ENCODE assay signal across 19 cellular contexts in genomic region chr5:77985247-77985646, GRCh38.
DNase-seq lines count a peak whose midpoint lies in the region; ATAC-seq and TF ChIP-seq lines count a peak whose summit lies in the region.
"Had no signal": no experiment of that assay in that cellular context is flagged by ENCODE, and none has a peak within 500 bp of the region (broad histone marks: within the 10 kb centered on the region; RNA-seq: fewer than 3 reads in every experiment).

No MANE protein-coding gene starts in this region.

- peak overlapping the region; percentile 45 for H3K27ac Mint-ChIP-seq in nephron progenitor cell
- H3K27ac Mint-ChIP-seq: CD4-positive, alpha-beta T cell had no signal

- no peaks in the 10 kb centered on the region for H3K36me3 Mint-ChIP-seq in nephron progenitor cell (ENCODE audit: low read depth)

- POLR2A ChIA-PET in HEK293 (lab: Yijun Ruan, JAX) = no interaction called here

- H3K27me3 ChIP-seq in NT2/D1 (ENCODE audit: insufficient read depth, insufficient read length) (no peaks in the 10 kb centered on the region), thoracic aorta (replicated peaks; ENCODE audit: insufficient read depth) (no peaks in the 10 kb centered on the region)
- H3K27me3 ChIP-seq: BLaER1 had no signal

- peaks cover 11% of the 10 kb centered on the region for H3K9me3 Mint-ChIP-seq in nephron progenitor cell
- H3K9me3 Mint-ChIP-seq: CD4-positive, alpha-beta T cell had no signal

- TF ChIP-seq CTCF in HEK293 (tag by site-specific recombination; IDR thresholded peaks at IDR 0.05) = no peak
- no peak for TF ChIP-seq CTCF in nephron progenitor cell (IDR thresholded peaks at IDR 0.05)
- TF ChIP-seq CTCF in thoracic aorta (IDR thresholded peaks at IDR 0.05) = no peak

- H3K4me1 Mint-ChIP-seq in nephron progenitor cell = peaks cover 53% of the 10 kb centered on the region

- peak overlapping the region; percentile 37 for H3K4me3 Mint-ChIP-seq in nephron progenitor cell
- H3K4me3 Mint-ChIP-seq: CD4-positive, alpha-beta T cell had no signal

- H3K4me3 ChIP-seq in HEK293 (ENCODE audit: low read depth, low read length) (no peak overlapping the region), NT2/D1 (ENCODE audit: insufficient read length, low read depth) (no peak overlapping the region), thoracic aorta (no peak overlapping the region)
- H3K4me3 ChIP-seq: BLaER1 had no signal

- H3K27me3 Mint-ChIP-seq in nephron progenitor cell (ENCODE audit: low read depth, poor library complexity) = peaks cover 14% of the 10 kb centered on the region

- H3K9me3 ChIP-seq in HEK293 (ENCODE audit: control insufficient read depth, insufficient read depth, low read depth, low read length) (no peaks in the 10 kb centered on the region), NT2/D1 (ENCODE audit: insufficient read depth, low read length) (no peaks in the 10 kb centered on the region; the same call in 1 of the 2 replicates), thoracic aorta (no peaks in the 10 kb centered on the region)
- H3K9me3 ChIP-seq: BLaER1 had no signal

- H3K27ac ChIP-seq in HEK293 (ENCODE audit: extremely low read depth, low read depth, low read length) (no peak overlapping the region), thoracic aorta (peak overlapping the region; percentile 22 to 63)
- H3K27ac ChIP-seq: BLaER1 had no signal

- no peak for DNase-seq in NT2/D1 (ENCODE audit: low read depth, low spot score)
- DNase-seq in nephron progenitor cell = no peak
- no peak for DNase-seq in thoracic aorta (ENCODE audit: low spot score)
- DNase-seq in amniotic stem cell (lab: John Stamatoyannopoulos, UW) = no peak
- no peak for DNase-seq in cerebellar nuclear complex (lab: John Stamatoyannopoulos, UW)
- DNase-seq: CD4-positive, alpha-beta T cell; COR-L47; DND-41; H9; KG1; NCI-H1092; NCI-H2029; NCI-H2171 treated with DMSO at 0.1 percent for 48 hours; NCI-H524 treated with DMSO at 0.1 percent for 48 hours; OCI-M1; Right ventricle myocardium superior had no signal

- H3K4me1 ChIP-seq in HEK293 (ENCODE audit: control insufficient read depth, insufficient read depth, low read length) (peaks cover 8% of the 10 kb centered on the region), NT2/D1 (ENCODE audit: insufficient read depth, insufficient read length) (peaks cover 9% of the 10 kb centered on the region), thoracic aorta (ENCODE audit: control insufficient read depth in 1 of 2, low read depth in 2 of 2) (peaks cover 9 to 32% of the 10 kb centered on the region in 2 donors)
- H3K4me1 ChIP-seq: BLaER1 had no signal

- H3K36me3 ChIP-seq in HEK293 (ENCODE audit: control insufficient read depth in 2 of 2, insufficient read depth in 1 of 2, low read length in 2 of 2) = no peaks in the 10 kb centered on the region
- H3K36me3 ChIP-seq in NT2/D1 (ENCODE audit: insufficient read depth, insufficient read length, low read length) = no peaks in the 10 kb centered on the region
- H3K36me3 ChIP-seq in thoracic aorta = no peaks in the 10 kb centered on the region
- H3K36me3 ChIP-seq: BLaER1 had no signal

- CTCF ChIA-PET in HEK293 (lab: Yijun Ruan, JAX) = no interaction called here

- H3K9ac ChIP-seq in NT2/D1 (ENCODE audit: insufficient read length, low read depth) = peak overlapping the region; percentile 21
- H3K9ac ChIP-seq: BLaER1 had no signal

- ATAC-seq in thoracic aorta (ENCODE audit: insufficient number of reproducible peaks, low FRiP score, low read depth) = no peak
- ATAC-seq in HG02852 (IDR thresholded peaks at IDR 0.05; ENCODE audit: unreplicated experiment) = no peak

TF ChIP-seq in HEK293, 187 proteins besides CTCF, POLR2A, EP300 and RAD21:
- TF ChIP-seq ZNF518A (tag by site-specific recombination; conservative IDR thresholded peaks at IDR 0.05; ENCODE audit: low read depth) = no peak
- peak; percentile 55 for TF ChIP-seq ZIC2 (tag by site-specific recombination; IDR thresholded peaks at IDR 0.05)
- no peak for TF ChIP-seq OSR2 (tag by site-specific recombination; IDR thresholded peaks at IDR 0.05)
- no peak for TF ChIP-seq WT1 (tag by site-specific recombination; IDR thresholded peaks at IDR 0.05)
- TF ChIP-seq ZNF2 (tag by site-specific recombination; IDR thresholded peaks at IDR 0.05) = no peak
- TF ChIP-seq PRDM10 (tag by site-specific recombination; IDR thresholded peaks at IDR 0.05) = no peak
TF ChIP-seq in HEK293: peak in this region for 1.
